15 cellular contexts compared by ENCODE assay signal in the genomic region with DNA sequence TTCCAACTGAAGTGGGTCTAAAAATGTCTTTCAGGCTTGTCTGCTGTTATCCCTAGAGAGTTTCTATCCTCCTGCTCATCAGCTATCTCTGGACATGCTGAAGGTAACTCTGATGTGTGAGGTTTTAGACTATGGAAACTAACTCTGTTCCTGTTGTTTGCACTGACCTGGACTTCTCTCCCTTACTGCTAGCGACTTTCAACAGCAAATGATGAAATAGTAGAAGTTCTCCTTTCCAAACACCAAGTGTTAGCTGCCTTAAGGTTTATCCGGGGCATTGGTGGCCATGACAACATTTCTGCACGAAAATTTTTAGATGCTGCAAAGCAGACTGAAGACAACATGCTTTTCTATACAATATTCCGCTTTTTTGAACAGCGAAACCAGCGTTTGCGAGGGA. TPM values are rescaled to one million over a fixed set of nuclear protein-coding genes. Genes with fewer than 3 reads are reported as not detected.
DNase-seq lines count a peak whose midpoint lies in the region; ATAC-seq and TF ChIP-seq lines count a peak whose summit lies in the region.
"Had no signal": no experiment of that assay in that cellular context is flagged by ENCODE, and none has a peak within 500 bp of the region (broad histone marks: within the 10 kb centered on the region; RNA-seq: fewer than 3 reads in every experiment).

No MANE protein-coding gene starts in this region.

- peaks cover 8% of the 10 kb centered on the region for H3K4me1 Mint-ChIP-seq in activated CD8-positive, alpha-beta T cell treated with anti-CD3 and anti-CD28 coated beads for 36 hours (ENCODE audit: low read depth)
- no peaks in the 10 kb centered on the region for H3K4me1 Mint-ChIP-seq in activated CD8-positive, alpha-beta T cell treated with anti-CD3 and anti-CD28 coated beads, Interleukin-2, amount 10 ng/mL, durations not matched to agents 7 days and 5 days (ENCODE audit: low read depth)
- H3K4me1 Mint-ChIP-seq in effector memory CD8-positive, alpha-beta T cell (ENCODE audit: low read depth in 2 of 2), result peaks cover 3 to 4% of the 10 kb centered on the region in 2 donors
- H3K4me1 Mint-ChIP-seq: naive thymus-derived CD8-positive, alpha-beta T cell had no signal

- H3K9ac ChIP-seq in PC-3 (ENCODE audit: low read length) (no peak overlapping the region), smooth muscle cell (ENCODE audit: low read depth) (no peak overlapping the region)

- POLR2A ChIA-PET in activated CD8-positive, alpha-beta T cell treated with anti-CD3 and anti-CD28 coated beads for 36 hours (lab: Charles Lee), result interaction anchor here (1.0 kb wide), 1 partner anchor 14 kb away, joined by 4 read pairs; no protein-coding TSS in a partner anchor
- POLR2A ChIA-PET in activated CD8-positive, alpha-beta T cell treated with anti-CD3 and anti-CD28 coated beads, Interleukin-2, amount 10 ng/mL, durations not matched to agents 7 days and 5 days (lab: Charles Lee), result no interaction called here
- POLR2A ChIA-PET in PC-3 (lab: Charles Lee; ENCODE audit: unreplicated experiment), result no interaction called here

- peak overlapping the region; percentile 47 for H3K27ac ChIP-seq in PC-3 (ENCODE audit: low read length)
- peak overlapping the region; percentile 87 for H3K27ac ChIP-seq in smooth muscle cell (ENCODE audit: low read depth)

- peak overlapping the region; percentile 56 for H3K27ac Mint-ChIP-seq in activated CD8-positive, alpha-beta T cell treated with anti-CD3 and anti-CD28 coated beads for 36 hours
- no peak overlapping the region for H3K27ac Mint-ChIP-seq in activated CD8-positive, alpha-beta T cell treated with anti-CD3 and anti-CD28 coated beads, Interleukin-2, amount 10 ng/mL, durations not matched to agents 7 days and 5 days
- H3K27ac Mint-ChIP-seq in effector memory CD8-positive, alpha-beta T cell, result peak overlapping the region; percentile 16 to 29

- no peak for DNase-seq in activated CD8-positive, alpha-beta T cell treated with anti-CD3 and anti-CD28 coated beads for 36 hours
- DNase-seq in activated CD8-positive, alpha-beta T cell treated with anti-CD3 and anti-CD28 coated beads, Interleukin-2, amount 10 ng/mL, durations not matched to agents 7 days and 5 days, result no peak
- DNase-seq in PC-3, result no peak
- DNase-seq in effector memory CD8-positive, alpha-beta T cell, result no peak
- no peak for DNase-seq in smooth muscle cell (lab: John Stamatoyannopoulos, UW; ENCODE audit: unreplicated experiment)
- DNase-seq in NCI-H1694 (lab: John Stamatoyannopoulos, UW), result no peak
- DNase-seq in SHP77 treated with DMSO at 0.1 percent for 48 hours (lab: John Stamatoyannopoulos, UW), result no peak
- DNase-seq in NK-92 treated with Interleukin-12 subunit alpha and Interleukin-12 subunit beta, amount 100 ng/mL, for 24 hours (lab: John Stamatoyannopoulos, UW), result no peak
- DNase-seq: activated CD4-positive, alpha-beta T cell treated with anti-CD3 and anti-CD28 coated beads, Interleukin-2, amount 50 U/mL, for 4 hours; activated effector memory CD4-positive, alpha-beta T cell treated with anti-CD3 and anti-CD28 coated beads, Interleukin-2, amount 50 U/mL, for 16 hours; GDM1; left ventricle myocardium superior; naive thymus-derived CD8-positive, alpha-beta T cell; NCI-H1930; NCI-H69 had no signal

- no peaks in the 10 kb centered on the region for H3K27me3 Mint-ChIP-seq in activated CD8-positive, alpha-beta T cell treated with anti-CD3 and anti-CD28 coated beads for 36 hours
- H3K27me3 Mint-ChIP-seq in activated CD8-positive, alpha-beta T cell treated with anti-CD3 and anti-CD28 coated beads, Interleukin-2, amount 10 ng/mL, durations not matched to agents 7 days and 5 days (ENCODE audit: low read depth), result no peaks in the 10 kb centered on the region
- H3K27me3 Mint-ChIP-seq in effector memory CD8-positive, alpha-beta T cell, result no peaks in the 10 kb centered on the region
- H3K27me3 Mint-ChIP-seq: naive thymus-derived CD8-positive, alpha-beta T cell had no signal

- H2AFZ ChIP-seq in PC-3 (ENCODE audit: low read length) (no peak overlapping the region), smooth muscle cell (ENCODE audit: low read depth) (no peak overlapping the region)

- H4K20me1 ChIP-seq in PC-3 (ENCODE audit: low read length) (no peaks in the 10 kb centered on the region), smooth muscle cell (ENCODE audit: low read depth) (no peaks in the 10 kb centered on the region)

- H3K27me3 ChIP-seq in PC-3 (ENCODE audit: low read length), result no peaks in the 10 kb centered on the region
- no peaks in the 10 kb centered on the region for H3K27me3 ChIP-seq in smooth muscle cell (ENCODE audit: low read depth)

- no TSS peak for BruUV-seq in PC-3 (replicated peaks; lab: Mats Ljungman, UMichigan)

- no peak overlapping the region for H3K4me3 Mint-ChIP-seq in activated CD8-positive, alpha-beta T cell treated with anti-CD3 and anti-CD28 coated beads for 36 hours
- H3K4me3 Mint-ChIP-seq in activated CD8-positive, alpha-beta T cell treated with anti-CD3 and anti-CD28 coated beads, Interleukin-2, amount 10 ng/mL, durations not matched to agents 7 days and 5 days, result no peak overlapping the region
- no peak overlapping the region for H3K4me3 Mint-ChIP-seq in effector memory CD8-positive, alpha-beta T cell
- H3K4me3 Mint-ChIP-seq: naive thymus-derived CD8-positive, alpha-beta T cell had no signal

- no peaks in the 10 kb centered on the region for H3K79me2 ChIP-seq in PC-3 (ENCODE audit: low read length)
- no peaks in the 10 kb centered on the region for H3K79me2 ChIP-seq in smooth muscle cell (ENCODE audit: low read depth)

- CTCF ChIA-PET in activated CD8-positive, alpha-beta T cell treated with anti-CD3 and anti-CD28 coated beads for 36 hours (lab: Charles Lee), result interaction anchor here (0.8 to 2.0 kb wide), 2 partner anchors 14 to 31 kb away, joined by 3 to 7 read pairs; no protein-coding TSS in a partner anchor
- CTCF ChIA-PET in activated CD8-positive, alpha-beta T cell treated with anti-CD3 and anti-CD28 coated beads, Interleukin-2, amount 10 ng/mL, durations not matched to agents 7 days and 5 days (lab: Charles Lee), result no interaction called here
- CTCF ChIA-PET in PC-3 (lab: Charles Lee), result no interaction called here

- H3K4me1 ChIP-seq in PC-3 (ENCODE audit: insufficient read depth, low read length) (peaks cover 30% of the 10 kb centered on the region), smooth muscle cell (ENCODE audit: low read depth) (peaks cover 6% of the 10 kb centered on the region)

- no peaks in the 10 kb centered on the region for H3K9me3 Mint-ChIP-seq in activated CD8-positive, alpha-beta T cell treated with anti-CD3 and anti-CD28 coated beads for 36 hours
- no peaks in the 10 kb centered on the region for H3K9me3 Mint-ChIP-seq in activated CD8-positive, alpha-beta T cell treated with anti-CD3 and anti-CD28 coated beads, Interleukin-2, amount 10 ng/mL, durations not matched to agents 7 days and 5 days (ENCODE audit: insufficient read depth)
- H3K9me3 Mint-ChIP-seq in effector memory CD8-positive, alpha-beta T cell, result no peaks in the 10 kb centered on the region
- H3K9me3 Mint-ChIP-seq: naive thymus-derived CD8-positive, alpha-beta T cell had no signal

- H3K36me3 ChIP-seq in PC-3 (ENCODE audit: low read depth, low read length) (peaks cover 69% of the 10 kb centered on the region), smooth muscle cell (ENCODE audit: low read depth) (peaks cover 11% of the 10 kb centered on the region)

- no peaks in the 10 kb centered on the region for H3K9me2 ChIP-seq in PC-3 (replicated peaks; ENCODE audit: low read length)

- no peaks in the 10 kb centered on the region for H3K9me3 ChIP-seq in PC-3 (ENCODE audit: low read length)
- H3K9me3 ChIP-seq in smooth muscle cell (replicated peaks; ENCODE audit: low read depth), result no peaks in the 10 kb centered on the region

- H3K4me3 ChIP-seq in PC-3 (ENCODE audit: low read length), result no peak overlapping the region
- H3K4me3 ChIP-seq in smooth muscle cell, result no peak overlapping the region

- H3F3A ChIP-seq in PC-3 (ENCODE audit: low read length, unreplicated experiment) (peaks cover 6% of the 10 kb centered on the region), smooth muscle cell (ENCODE audit: low read depth) (peaks cover 26% of the 10 kb centered on the region)

- WGBS in smooth muscle cell (ENCODE audit: low lambda C conversion rate), result 96% methylated on average over 7 of the region's 7 CpGs

- intact Hi-C loops in activated CD8-positive, alpha-beta T cell treated with anti-CD3 and anti-CD28 coated beads for 36 hours (cut with micrococcal nuclease), result no loop called here
- intact Hi-C loops in PC-3 (cut with micrococcal nuclease), result no loop called here

- H3K4me2 ChIP-seq in PC-3 (ENCODE audit: low read length) (peak overlapping the region; percentile 30), smooth muscle cell (no peak overlapping the region)

- no peak for ATAC-seq in activated CD8-positive, alpha-beta T cell treated with anti-CD3 and anti-CD28 coated beads for 36 hours
- ATAC-seq in activated CD8-positive, alpha-beta T cell treated with anti-CD3 and anti-CD28 coated beads, Interleukin-2, amount 10 ng/mL, durations not matched to agents 7 days and 5 days, result no peak
- no peak for ATAC-seq in PC-3
- ATAC-seq in effector memory CD8-positive, alpha-beta T cell (replicated peaks), result no peak
- ATAC-seq: left ventricle myocardium superior; naive thymus-derived CD8-positive, alpha-beta T cell had no signal

- peaks cover 41% of the 10 kb centered on the region for H3K36me3 Mint-ChIP-seq in activated CD8-positive, alpha-beta T cell treated with anti-CD3 and anti-CD28 coated beads for 36 hours (ENCODE audit: low read depth)
- peaks cover 72% of the 10 kb centered on the region for H3K36me3 Mint-ChIP-seq in activated CD8-positive, alpha-beta T cell treated with anti-CD3 and anti-CD28 coated beads, Interleukin-2, amount 10 ng/mL, durations not matched to agents 7 days and 5 days (ENCODE audit: low read depth)
- peaks cover 97% of the 10 kb centered on the region for H3K36me3 Mint-ChIP-seq in effector memory CD8-positive, alpha-beta T cell (ENCODE audit: insufficient read depth)

- no peak for TF ChIP-seq CTCF in activated CD8-positive, alpha-beta T cell treated with anti-CD3 and anti-CD28 coated beads for 36 hours (IDR thresholded peaks at IDR 0.05)
- TF ChIP-seq CTCF in PC-3 (conservative IDR thresholded peaks at IDR 0.05; ENCODE audit: low read depth, low read length) (no peak), smooth muscle cell (IDR thresholded peaks at IDR 0.05; ENCODE audit: borderline replicate concordance, insufficient read depth, poor library complexity, severe bottlenecking) (no peak)

RNA-seq across cellular contexts. Expression of a gene that starts 26.9 kb away (rescaled TPM):
- total RNA-seq in activated CD8-positive, alpha-beta T cell treated with anti-CD3 and anti-CD28 coated beads for 36 hours, result 10 to 100 TPM; 26.1 to 28.5 TPM
- total RNA-seq in activated CD8-positive, alpha-beta T cell treated with anti-CD3 and anti-CD28 coated beads, Interleukin-2, amount 10 ng/mL, durations not matched to agents 7 days and 5 days, result 10 to 100 TPM; 47.6 to 48.3 TPM
- total RNA-seq in PC-3 (2014; rRNA removed) (23.2 and 27.6 TPM in 2 replicates), smooth muscle cell (13.2 and 20.7 TPM in 2 replicates)
- 10.0 and 20.6 TPM in 2 replicates for polyA plus RNA-seq in smooth muscle cell

RNA-seq across cellular contexts. Expression of a gene that starts 56.1 kb away (rescaled TPM):
- total RNA-seq in activated CD8-positive, alpha-beta T cell treated with anti-CD3 and anti-CD28 coated beads for 36 hours, result 10 to 100 TPM; 21.5 to 22.9 TPM
- 10 to 100 TPM; 34.6 to 35.0 TPM for total RNA-seq in activated CD8-positive, alpha-beta T cell treated with anti-CD3 and anti-CD28 coated beads, Interleukin-2, amount 10 ng/mL, durations not matched to agents 7 days and 5 days
- 85.5 and 122 TPM in 2 replicates for total RNA-seq in PC-3 (2014; rRNA removed)
- total RNA-seq in smooth muscle cell, result 53.2 and 55.5 TPM in 2 replicates
- 29.9 and 38.0 TPM in 2 replicates for polyA plus RNA-seq in smooth muscle cell
